ENCODE assay signal across 26 cellular contexts in the genomic region with DNA sequence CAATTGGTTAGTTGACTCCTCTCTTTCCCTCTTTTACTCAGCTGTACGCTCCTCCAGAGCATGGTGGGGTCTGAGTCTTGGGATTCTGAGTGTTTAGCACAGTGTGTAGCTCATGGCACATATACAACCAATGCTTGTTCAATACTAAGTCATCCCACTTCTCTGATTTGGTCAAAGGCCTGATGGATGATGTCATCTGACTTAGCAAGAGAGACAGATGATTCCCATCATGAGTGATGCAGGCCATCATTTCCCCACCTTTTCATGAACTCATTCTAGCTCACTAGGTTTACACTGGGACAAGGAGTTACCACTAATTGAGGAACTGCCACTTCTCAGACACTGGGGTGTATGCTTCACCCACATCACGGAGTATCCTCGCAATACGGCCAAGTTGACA.
"Had no signal": no experiment of that assay in that cellular context is flagged by ENCODE, and none has a peak within 500 bp of the region (broad histone marks: within the 10 kb centered on the region; RNA-seq: fewer than 3 reads in every experiment).

No MANE protein-coding gene starts in this region.

- FAIRE-seq: colon, islet of Langerhans, keratinocyte had no signal

- DNase-seq: dermis blood vessel endothelial cell; dorsolateral prefrontal cortex; effector CD4-positive, alpha-beta T cell; effector memory CD4-positive, alpha-beta T cell; erythroblast; esophagus squamous epithelium; foreskin fibroblast; foreskin melanocyte; gastrocnemius medialis; glutamatergic neuron; head of caudate nucleus; heart right ventricle; hippocampal formation; left cardiac atrium; left lung; left ventricle myocardium superior; lower lobe of right lung; mesenchymal stem cell; mucosa of descending colon; naive B cell had no signal

- ATAC-seq: esophagus mucosa, gastrocnemius medialis, heart right ventricle, left cardiac atrium, left lung, left ventricle myocardium superior, lower lobe of right lung, mucosa of descending colon had no signal

- H3K4me3 ChIP-seq: coronary artery, dorsolateral prefrontal cortex, esophagus squamous epithelium, gastrocnemius medialis, heart right ventricle, left lung, lower lobe of right lung, mucosa of descending colon had no signal

- H3K36me3 ChIP-seq: esophagus squamous epithelium, gastrocnemius medialis, left lung, lower lobe of right lung had no signal

- H3K9me3 ChIP-seq: esophagus squamous epithelium, gastrocnemius medialis, heart right ventricle, left lung, lower lobe of right lung, mucosa of descending colon had no signal

- H3K27ac ChIP-seq: coronary artery, dorsolateral prefrontal cortex, epithelial cell of prostate, esophagus squamous epithelium, gastrocnemius medialis, heart right ventricle, left lung, lower lobe of right lung had no signal

- H3K4me1 ChIP-seq: gastrocnemius medialis had no signal
